In genomic region chr12:46450279-46450748, GRCh38 we compare ENCODE assay signal across 1 cellular context.
TF ChIP-seq lines count a peak whose summit lies in the region.

No MANE protein-coding gene starts in this region.

TF ChIP-seq in A549, 52 proteins besides CTCF, POLR2A, EP300 and RAD21 (continued from another document):
- TF ChIP-seq, protein P1, sequence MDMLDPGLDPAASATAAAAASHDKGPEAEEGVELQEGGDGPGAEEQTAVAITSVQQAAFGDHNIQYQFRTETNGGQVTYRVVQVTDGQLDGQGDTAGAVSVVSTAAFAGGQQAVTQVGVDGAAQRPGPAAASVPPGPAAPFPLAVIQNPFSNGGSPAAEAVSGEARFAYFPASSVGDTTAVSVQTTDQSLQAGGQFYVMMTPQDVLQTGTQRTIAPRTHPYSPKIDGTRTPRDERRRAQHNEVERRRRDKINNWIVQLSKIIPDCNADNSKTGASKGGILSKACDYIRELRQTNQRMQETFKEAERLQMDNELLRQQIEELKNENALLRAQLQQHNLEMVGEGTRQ (IDR thresholded peaks at IDR 0.05) = no peak
- no peak for TF ChIP-seq JUNB (IDR thresholded peaks at IDR 0.05)
- TF ChIP-seq ZFP36 (IDR thresholded peaks at IDR 0.05; ENCODE audit: borderline replicate concordance, partially characterized antibody) = no peak
- no peak for TF ChIP-seq EHF (CRISPR knock-in tag; IDR thresholded peaks at IDR 0.05)
